Comparison of ENCODE assay signal across 8 cellular contexts in the genomic region with DNA sequence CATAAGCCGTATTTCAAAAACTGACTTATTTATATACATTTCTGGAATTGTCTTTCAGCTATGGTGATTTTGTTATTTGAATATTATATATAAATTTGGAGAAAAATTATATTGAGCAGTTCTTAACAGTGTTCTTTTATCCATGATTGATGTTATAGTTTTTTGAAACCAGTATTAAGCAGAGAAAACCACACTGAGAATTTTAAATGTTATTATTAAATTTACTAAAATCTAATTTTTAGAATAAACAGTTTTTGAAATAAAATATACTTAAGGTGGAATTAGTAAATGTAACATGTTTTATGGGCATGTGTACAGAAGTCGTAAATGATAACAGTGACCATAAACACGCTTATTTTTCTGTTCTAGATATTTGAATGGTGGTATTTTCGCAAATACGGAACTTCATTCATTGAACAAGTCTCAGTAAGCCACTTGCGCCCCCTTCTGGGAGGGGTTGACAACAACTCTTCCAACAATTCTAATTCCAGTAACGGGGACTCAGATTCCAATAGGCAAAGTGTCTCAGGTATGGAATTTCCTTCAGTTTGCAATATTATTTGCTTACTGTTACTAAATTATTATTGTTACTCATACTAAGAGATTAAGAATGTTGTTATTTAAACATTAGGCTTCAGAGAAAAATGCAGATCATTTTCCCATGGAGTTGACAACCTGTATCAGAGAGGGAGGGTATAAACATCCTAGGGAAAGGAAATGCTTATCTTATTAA.
DNase-seq lines count a peak whose midpoint lies in the region; ATAC-seq and TF ChIP-seq lines count a peak whose summit lies in the region.

No MANE protein-coding gene starts in this region.

- H3K9me3 Mint-ChIP-seq in activated naive CD4-positive, alpha-beta T cell treated with anti-CD3 and anti-CD28 coated beads for 36 hours, result no peaks in the 10 kb centered on the region

- H3K36me3 Mint-ChIP-seq in activated naive CD4-positive, alpha-beta T cell treated with anti-CD3 and anti-CD28 coated beads for 36 hours (ENCODE audit: low read depth), result no peaks in the 10 kb centered on the region

- ATAC-seq in Right ventricle myocardium inferior (no peak), HG03442 (IDR thresholded peaks at IDR 0.05; ENCODE audit: unreplicated experiment) (no peak)

- H3K9me3 ChIP-seq in SJSA1 (replicated peaks) (no peaks in the 10 kb centered on the region), vagina (no peaks in the 10 kb centered on the region)

- H3K27ac Mint-ChIP-seq in activated naive CD4-positive, alpha-beta T cell treated with anti-CD3 and anti-CD28 coated beads for 36 hours, result no peak overlapping the region

- no peak for TF ChIP-seq POLR2A in vagina (IDR thresholded peaks at IDR 0.05)

- peak; percentile 84 for DNase-seq in GM12865 (ENCODE audit: low read depth)
- peak; percentile 80 for DNase-seq in LHCN-M2 (ENCODE audit: low read depth)
- peak; percentile 69 to 78 for DNase-seq in SJSA1 (ENCODE audit: low read depth in 1 of 2, low spot score in 2 of 2)
- peak; percentile 88 for DNase-seq in activated naive CD4-positive, alpha-beta T cell treated with anti-CD3 and anti-CD28 coated beads for 36 hours
- peak; percentile 79 for DNase-seq in Right ventricle myocardium inferior (ENCODE audit: missing footprints)
- peak; percentile 90 for DNase-seq in posterior vena cava (ENCODE audit: low spot score)
- DNase-seq in vagina (ENCODE audit: extremely low spot score in 2 of 2), result no peak

- intact Hi-C loops in activated naive CD4-positive, alpha-beta T cell treated with anti-CD3 and anti-CD28 coated beads for 36 hours (cut with micrococcal nuclease), result loop anchor here (1.0 to 10.0 kb wide), 3 partner anchors 131 to 445 kb away; partner anchors contain the start of gene MET
- intact Hi-C loops in Right ventricle myocardium inferior (cut with DNase I) (loop anchor here (2.0 kb wide), 2 partner anchors 135 to 189 kb away; no protein-coding TSS in a partner anchor), posterior vena cava (cut with DNase I) (no loop called here), vagina (cut with DNase I) (no loop called here)

- CTCF ChIA-PET in activated naive CD4-positive, alpha-beta T cell treated with anti-CD3 and anti-CD28 coated beads for 36 hours (lab: Charles Lee), result interaction anchor here (1.0 to 15.1 kb wide), 8 partner anchors 9 to 191 kb away, joined by 3 to 307 read pairs (median 6); no protein-coding TSS in a partner anchor

- peaks cover 1% of the 10 kb centered on the region for H3K27me3 Mint-ChIP-seq in activated naive CD4-positive, alpha-beta T cell treated with anti-CD3 and anti-CD28 coated beads for 36 hours (ENCODE audit: low read depth)

- TF ChIP-seq CTCF in GM12865 (IDR thresholded peaks at IDR 0.05; ENCODE audit: insufficient read depth, low read depth, low read length, missing control alignments) (peak; percentile 81), vagina (IDR thresholded peaks at IDR 0.05) (peak; percentile 61 to 88 (median 83))

- peaks cover 18% of the 10 kb centered on the region for H3K4me1 ChIP-seq in SJSA1 (replicated peaks)
- H3K4me1 ChIP-seq in vagina, result no peaks in the 10 kb centered on the region

- H3K4me1 Mint-ChIP-seq in activated naive CD4-positive, alpha-beta T cell treated with anti-CD3 and anti-CD28 coated beads for 36 hours (ENCODE audit: low read depth), result peaks cover 5% of the 10 kb centered on the region

- H3K27ac ChIP-seq in SJSA1, result no peak overlapping the region
- no peak overlapping the region for H3K27ac ChIP-seq in vagina

- H3K4me3 Mint-ChIP-seq in activated naive CD4-positive, alpha-beta T cell treated with anti-CD3 and anti-CD28 coated beads for 36 hours, result no peak overlapping the region

- H3K4me3 ChIP-seq in GM12865 (ENCODE audit: low read depth, low read length), result no peak overlapping the region
- H3K4me3 ChIP-seq in SJSA1, result no peak overlapping the region
- no peak overlapping the region for H3K4me3 ChIP-seq in vagina

- no peaks in the 10 kb centered on the region for H3K27me3 ChIP-seq in SJSA1 (replicated peaks)
- no peaks in the 10 kb centered on the region for H3K27me3 ChIP-seq in vagina

- H3K36me3 ChIP-seq in SJSA1, result no peaks in the 10 kb centered on the region
- no peaks in the 10 kb centered on the region for H3K36me3 ChIP-seq in vagina

Comparison
In these comparisons a context has a peak if more than half of its experiments do, and no peak if none do; other contexts are left out.
1. DNase-seq: peak in GM12865 (single experiment), LHCN-M2 (single experiment), SJSA1 (2 of 2), activated naive CD4-positive, alpha-beta T cell treated with anti-CD3 and anti-CD28 coated beads for 36 hours (single experiment), Right ventricle myocardium inferior (single experiment) and posterior vena cava (single experiment); none in vagina (0 of 2).
2. intact Hi-C loops: an anchor here in activated naive CD4-positive, alpha-beta T cell treated with anti-CD3 and anti-CD28 coated beads for 36 hours (1.0 to 10.0 kb wide) and Right ventricle myocardium inferior (2.0 kb wide); none called in posterior vena cava and vagina.